10 cellular contexts compared by ENCODE assay signal in genomic region chr1:34163792-34164509, GRCh38. TPM values are rescaled to one million over a fixed set of nuclear protein-coding genes. Genes with fewer than 3 reads are reported as not detected.
A peak's percentile ranks its signal among the peaks of the same experiment; 100 is the strongest.
DNase-seq lines count a peak whose midpoint lies in the region; ATAC-seq, FAIRE-seq and TF ChIP-seq lines count a peak whose summit lies in the region.
"Had no signal": no experiment of that assay in that cellular context is flagged by ENCODE, and none has a peak within 500 bp of the region (broad histone marks: within the 10 kb centered on the region; RNA-seq: fewer than 3 reads in every experiment).

No MANE protein-coding gene starts in this region.

- H3K36me3 ChIP-seq in HepG2 (replicated peaks in 1 of 2; ENCODE audit: control insufficient read depth in 1 of 2, insufficient read depth in 2 of 2, low read length in 2 of 2): no peaks in the 10 kb centered on the region
- H3K36me3 ChIP-seq: neutrophil had no signal

- 42% methylated on average over 24 of the region's 63 CpGs for WGBS in HepG2 (ENCODE audit: low lambda C conversion rate)

- H3K36me3 Mint-ChIP-seq in activated naive CD8-positive, alpha-beta T cell treated with anti-CD3 and anti-CD28 coated beads, Interleukin-2, amount 10 ng/mL, durations not matched to agents 7 days and 5 days: no peaks in the 10 kb centered on the region
- no peaks in the 10 kb centered on the region for H3K36me3 Mint-ChIP-seq in activated naive CD8-positive, alpha-beta T cell treated with anti-CD3 and anti-CD28 coated beads, Interleukin-2, amount 50 U/mL, for 24 hours (ENCODE audit: low read depth)

- POLR2A ChIA-PET in activated naive CD8-positive, alpha-beta T cell treated with anti-CD3 and anti-CD28 coated beads, Interleukin-2, amount 10 ng/mL, durations not matched to agents 7 days and 5 days (lab: Charles Lee): no interaction called here
- POLR2A ChIA-PET in HepG2 (lab: Yijun Ruan, JAX): no interaction called here

- peak overlapping the region; percentile 52 for H3K4me3 Mint-ChIP-seq in activated naive CD8-positive, alpha-beta T cell treated with anti-CD3 and anti-CD28 coated beads, Interleukin-2, amount 10 ng/mL, durations not matched to agents 7 days and 5 days
- H3K4me3 Mint-ChIP-seq in activated naive CD8-positive, alpha-beta T cell treated with anti-CD3 and anti-CD28 coated beads, Interleukin-2, amount 50 U/mL, for 24 hours: no peak overlapping the region

- H3K9me3 Mint-ChIP-seq in activated naive CD8-positive, alpha-beta T cell treated with anti-CD3 and anti-CD28 coated beads, Interleukin-2, amount 10 ng/mL, durations not matched to agents 7 days and 5 days: no peaks in the 10 kb centered on the region
- H3K9me3 Mint-ChIP-seq in activated naive CD8-positive, alpha-beta T cell treated with anti-CD3 and anti-CD28 coated beads, Interleukin-2, amount 50 U/mL, for 24 hours: no peaks in the 10 kb centered on the region

- no peak overlapping the region for H3K27ac ChIP-seq in HepG2 (ENCODE audit: extremely low read length, insufficient read depth, low read length)
- H3K27ac ChIP-seq: neutrophil had no signal

- H3K27me3 ChIP-seq in HepG2 (ENCODE audit: control insufficient read depth in 1 of 2, insufficient read depth in 2 of 2, low read length in 2 of 2): peaks cover 3 to 44% of the 10 kb centered on the region in 2 experiments; a peak in 3 of 5 replicates

- H3K27ac Mint-ChIP-seq in activated naive CD8-positive, alpha-beta T cell treated with anti-CD3 and anti-CD28 coated beads, Interleukin-2, amount 10 ng/mL, durations not matched to agents 7 days and 5 days: no peak overlapping the region
- no peak overlapping the region for H3K27ac Mint-ChIP-seq in activated naive CD8-positive, alpha-beta T cell treated with anti-CD3 and anti-CD28 coated beads, Interleukin-2, amount 50 U/mL, for 24 hours

- FAIRE-seq in HepG2 (lab: Jason Lieb, UNC) (no peak), urothelium cell line (lab: Jason Lieb, UNC) (no peak)

- no peaks in the 10 kb centered on the region for H3K9me3 ChIP-seq in HepG2 (ENCODE audit: low read length)
- H3K9me3 ChIP-seq: neutrophil had no signal

- H2AFZ ChIP-seq in HepG2 (ENCODE audit: low read length): no peak overlapping the region

- H3K9ac ChIP-seq in HepG2 (ENCODE audit: insufficient read depth, low read depth, low read length): no peak overlapping the region

- no peak for TF ChIP-seq POLR2A in HepG2 (IDR thresholded peaks at IDR 0.05; ENCODE audit: insufficient read depth in 1 of 2, low read depth in 2 of 2, low read length in 2 of 2)

- H3K4me1 ChIP-seq in HepG2 (ENCODE audit: insufficient read depth, low read length): no peaks in the 10 kb centered on the region

- CTCF ChIA-PET in HepG2 (lab: Yijun Ruan, JAX; ENCODE audit: low intra/inter-chr PET ratio, low total read pairs): interaction anchor here (1.5 kb wide), 1 partner anchor 531 kb away, joined by 12 read pairs; no protein-coding TSS in a partner anchor

- intact Hi-C loops in HepG2 (cut with micrococcal nuclease; ENCODE audit: unreplicated experiment): no loop called here

- in situ Hi-C loops in astrocyte of the spinal cord (cut with HindIII; ENCODE audit: low sequenced_read_pairs): no loop called here
- in situ Hi-C loops in HepG2 (cut with HindIII; ENCODE audit: extremely low pct_ligation_motif_present, low pct_unique_long_range_greater_than_20kb): loop anchor here (25.0 kb wide), 1 partner anchor 527 kb away; no protein-coding TSS in a partner anchor

- H3K4me2 ChIP-seq in HepG2 (ENCODE audit: low read depth, low read length): no peak overlapping the region

- H3K4me1 Mint-ChIP-seq in activated naive CD8-positive, alpha-beta T cell treated with anti-CD3 and anti-CD28 coated beads, Interleukin-2, amount 10 ng/mL, durations not matched to agents 7 days and 5 days: peaks cover 4% of the 10 kb centered on the region
- peaks cover 8% of the 10 kb centered on the region for H3K4me1 Mint-ChIP-seq in activated naive CD8-positive, alpha-beta T cell treated with anti-CD3 and anti-CD28 coated beads, Interleukin-2, amount 50 U/mL, for 24 hours

- TF ChIP-seq CTCF in astrocyte of the spinal cord (IDR thresholded peaks at IDR 0.05; ENCODE audit: low read depth, low read length) (no peak), HepG2 (CRISPR knock-in tag; IDR thresholded peaks at IDR 0.05) (no peak)

- no TSS peak for BruUV-seq in HepG2 (replicated peaks; lab: Mats Ljungman, UMichigan)

- ATAC-seq in activated naive CD8-positive, alpha-beta T cell treated with anti-CD3 and anti-CD28 coated beads, Interleukin-2, amount 10 ng/mL, durations not matched to agents 7 days and 5 days (ENCODE audit: low read depth): no peak
- no peak for ATAC-seq in activated naive CD8-positive, alpha-beta T cell treated with anti-CD3 and anti-CD28 coated beads, Interleukin-2, amount 50 U/mL, for 24 hours
- ATAC-seq in HepG2 (no peak), HG02571 (IDR thresholded peaks at IDR 0.05; ENCODE audit: unreplicated experiment) (no peak), HG03135 (IDR thresholded peaks at IDR 0.05; ENCODE audit: unreplicated experiment) (no peak)

- no peaks in the 10 kb centered on the region; the same call in 1 of the 2 replicates for H4K20me1 ChIP-seq in HepG2 (ENCODE audit: insufficient read depth, low read length)

- H3K27me3 Mint-ChIP-seq in activated naive CD8-positive, alpha-beta T cell treated with anti-CD3 and anti-CD28 coated beads, Interleukin-2, amount 10 ng/mL, durations not matched to agents 7 days and 5 days: peaks cover 73% of the 10 kb centered on the region
- H3K27me3 Mint-ChIP-seq in activated naive CD8-positive, alpha-beta T cell treated with anti-CD3 and anti-CD28 coated beads, Interleukin-2, amount 50 U/mL, for 24 hours: peaks cover 66% of the 10 kb centered on the region

- DNase-seq in activated naive CD8-positive, alpha-beta T cell treated with anti-CD3 and anti-CD28 coated beads, Interleukin-2, amount 10 ng/mL, durations not matched to agents 7 days and 5 days: no peak
- DNase-seq in activated naive CD8-positive, alpha-beta T cell treated with anti-CD3 and anti-CD28 coated beads, Interleukin-2, amount 50 U/mL, for 24 hours: no peak
- peak; percentile 10 for DNase-seq in astrocyte of the spinal cord (ENCODE audit: low read depth, low spot score)
- no peak for DNase-seq in HepG2 (ENCODE audit: low spot score)
- DNase-seq in urothelium cell line (ENCODE audit: low spot score): peak; percentile 33
- no peak for DNase-seq in SW480 (ENCODE audit: low spot score)

- no peaks in the 10 kb centered on the region for H3K79me2 ChIP-seq in HepG2 (ENCODE audit: insufficient read depth, low read length)

- TF ChIP-seq EP300 in HepG2 (IDR thresholded peaks at IDR 0.05; ENCODE audit: low read depth in 2 of 2, low read length in 2 of 2) (no peak), HepG2 (CRISPR knock-in tag; IDR thresholded peaks at IDR 0.05; ENCODE audit: borderline replicate concordance) (no peak)

- H3K4me3 ChIP-seq in astrocyte of the spinal cord (ENCODE audit: low read depth, low read length) (peak overlapping the region; percentile 57), HepG2 (replicated peaks in 1 of 3; ENCODE audit: insufficient read depth in 1 of 3, low read depth in 2 of 3, low read length in 3 of 3) (no peak overlapping the region)

- TF ChIP-seq RAD21 in HepG2 (CRISPR knock-in tag; IDR thresholded peaks at IDR 0.05): no peak

RNA-seq across cellular contexts. Expression of gene CSMD2, which starts 1.1 kb away (rescaled TPM):
- total RNA-seq in activated naive CD8-positive, alpha-beta T cell treated with anti-CD3 and anti-CD28 coated beads, Interleukin-2, amount 10 ng/mL, durations not matched to agents 7 days and 5 days: not detected
- not detected in 2 replicates for total RNA-seq in HepG2 (2016; rRNA removed; fragmentation: Illumina TruSeq; extraction: Trizol)
- total RNA-seq in HepG2 (2016; cell fraction: cytosol; rRNA removed; fragmentation: Illumina TruSeq; extraction: Trizol; ENCODE audit: low read depth): not detected in 2 replicates
- total RNA-seq in HepG2 (2016; cell fraction: insoluble cytoplasmic fraction; rRNA removed; fragmentation: Illumina TruSeq; extraction: Trizol): not detected in 2 replicates
- total RNA-seq in HepG2 (2016; cell fraction: membrane; rRNA removed; fragmentation: Illumina TruSeq; extraction: Trizol): not detected in 2 replicates
- total RNA-seq in HepG2 (2016; cell fraction: nucleus; rRNA removed; fragmentation: Illumina TruSeq; extraction: Trizol): not detected in 2 replicates
- not detected in 2 replicates for polyA plus RNA-seq in HepG2 (2011; rRNA removed)
- polyA plus RNA-seq in HepG2 (2011; cell fraction: cytosol; rRNA removed): not detected in 2 replicates
- polyA plus RNA-seq in HepG2 (2011; cell fraction: nucleus; rRNA removed): not detected in 2 replicates
- polyA plus RNA-seq in HepG2 (2012): not detected in 2 replicates
- polyA plus RNA-seq in HepG2 (2016; cell fraction: cytosol; fragmentation: Illumina TruSeq; extraction: Trizol; ENCODE audit: low read depth): not detected in 2 replicates
- polyA plus RNA-seq in HepG2 (2016; cell fraction: insoluble cytoplasmic fraction; fragmentation: Illumina TruSeq; extraction: Trizol; ENCODE audit: low read depth): not detected in 2 replicates
- not detected in 2 replicates for polyA plus RNA-seq in HepG2 (2016; cell fraction: membrane; fragmentation: Illumina TruSeq; extraction: Trizol; ENCODE audit: low read depth)
- polyA plus RNA-seq in HepG2 (2016; cell fraction: nucleus; fragmentation: Illumina TruSeq; extraction: Trizol; ENCODE audit: insufficient read depth, low read depth): not detected in 2 replicates
- polyA minus RNA-seq in HepG2 (2011; rRNA and poly(A)+ RNA removed; ENCODE audit: low replicate concordance): 0.16 TPM in 1 of 2 replicates, not detected in the other
- polyA minus RNA-seq in HepG2 (2011; cell fraction: cytosol; rRNA and poly(A)+ RNA removed): not detected in 2 replicates
- polyA minus RNA-seq in HepG2 (2011; cell fraction: nucleus; rRNA and poly(A)+ RNA removed): not detected in 2 replicates
- total RNA-seq: T-helper 1 cell treated with Interleukin-12 subunit alpha and Interleukin-12 subunit beta and Interleukin-4 antibody, amounts not matched to agents 30 ng/mL and 1 ng/mL, for 36 hours had no signal

RNA-seq across cellular contexts. Expression of gene C1orf94, which starts 12.8 kb away (rescaled TPM):
- not detected for total RNA-seq in activated naive CD8-positive, alpha-beta T cell treated with anti-CD3 and anti-CD28 coated beads, Interleukin-2, amount 10 ng/mL, durations not matched to agents 7 days and 5 days
- not detected in 2 replicates for total RNA-seq in HepG2 (2016; rRNA removed; fragmentation: Illumina TruSeq; extraction: Trizol)
- total RNA-seq in HepG2 (2016; cell fraction: cytosol; rRNA removed; fragmentation: Illumina TruSeq; extraction: Trizol; ENCODE audit: low read depth): not detected in 2 replicates
- not detected in 2 replicates for total RNA-seq in HepG2 (2016; cell fraction: insoluble cytoplasmic fraction; rRNA removed; fragmentation: Illumina TruSeq; extraction: Trizol)
- total RNA-seq in HepG2 (2016; cell fraction: membrane; rRNA removed; fragmentation: Illumina TruSeq; extraction: Trizol): not detected in 2 replicates
- total RNA-seq in HepG2 (2016; cell fraction: nucleus; rRNA removed; fragmentation: Illumina TruSeq; extraction: Trizol): not detected in 2 replicates
- polyA plus RNA-seq in HepG2 (2011; rRNA removed): 0.03 TPM in 1 of 2 replicates, not detected in the other
- not detected in 2 replicates for polyA plus RNA-seq in HepG2 (2011; cell fraction: cytosol; rRNA removed)
- polyA plus RNA-seq in HepG2 (2011; cell fraction: nucleus; rRNA removed): not detected in 2 replicates
- polyA plus RNA-seq in HepG2 (2012): not detected in 2 replicates
- not detected in 2 replicates for polyA plus RNA-seq in HepG2 (2016; cell fraction: cytosol; fragmentation: Illumina TruSeq; extraction: Trizol; ENCODE audit: low read depth)
- polyA plus RNA-seq in HepG2 (2016; cell fraction: insoluble cytoplasmic fraction; fragmentation: Illumina TruSeq; extraction: Trizol; ENCODE audit: low read depth): not detected in 2 replicates
- not detected in 2 replicates for polyA plus RNA-seq in HepG2 (2016; cell fraction: membrane; fragmentation: Illumina TruSeq; extraction: Trizol; ENCODE audit: low read depth)
- polyA plus RNA-seq in HepG2 (2016; cell fraction: nucleus; fragmentation: Illumina TruSeq; extraction: Trizol; ENCODE audit: insufficient read depth, low read depth): not detected in 2 replicates
- not detected in 2 replicates for polyA minus RNA-seq in HepG2 (2011; rRNA and poly(A)+ RNA removed; ENCODE audit: low replicate concordance)
- polyA minus RNA-seq in HepG2 (2011; cell fraction: cytosol; rRNA and poly(A)+ RNA removed): not detected in 2 replicates
- polyA minus RNA-seq in HepG2 (2011; cell fraction: nucleus; rRNA and poly(A)+ RNA removed): not detected in 2 replicates
- total RNA-seq: T-helper 1 cell treated with Interleukin-12 subunit alpha and Interleukin-12 subunit beta and Interleukin-4 antibody, amounts not matched to agents 30 ng/mL and 1 ng/mL, for 36 hours had no signal

Comparison
In these comparisons a context has a peak if more than half of its experiments do, and no peak if none do; other contexts are left out.
1. DNase-seq: peak in astrocyte of the spinal cord (single experiment) and urothelium cell line (single experiment); none in activated naive CD8-positive, alpha-beta T cell treated with anti-CD3 and anti-CD28 coated beads, Interleukin-2, amount 10 ng/mL, durations not matched to agents 7 days and 5 days (single experiment), activated naive CD8-positive, alpha-beta T cell treated with anti-CD3 and anti-CD28 coated beads, Interleukin-2, amount 50 U/mL, for 24 hours (single experiment), HepG2 (single experiment) and SW480 (single experiment).